ENCODE assay signal across 8 cellular contexts in the genomic region with DNA sequence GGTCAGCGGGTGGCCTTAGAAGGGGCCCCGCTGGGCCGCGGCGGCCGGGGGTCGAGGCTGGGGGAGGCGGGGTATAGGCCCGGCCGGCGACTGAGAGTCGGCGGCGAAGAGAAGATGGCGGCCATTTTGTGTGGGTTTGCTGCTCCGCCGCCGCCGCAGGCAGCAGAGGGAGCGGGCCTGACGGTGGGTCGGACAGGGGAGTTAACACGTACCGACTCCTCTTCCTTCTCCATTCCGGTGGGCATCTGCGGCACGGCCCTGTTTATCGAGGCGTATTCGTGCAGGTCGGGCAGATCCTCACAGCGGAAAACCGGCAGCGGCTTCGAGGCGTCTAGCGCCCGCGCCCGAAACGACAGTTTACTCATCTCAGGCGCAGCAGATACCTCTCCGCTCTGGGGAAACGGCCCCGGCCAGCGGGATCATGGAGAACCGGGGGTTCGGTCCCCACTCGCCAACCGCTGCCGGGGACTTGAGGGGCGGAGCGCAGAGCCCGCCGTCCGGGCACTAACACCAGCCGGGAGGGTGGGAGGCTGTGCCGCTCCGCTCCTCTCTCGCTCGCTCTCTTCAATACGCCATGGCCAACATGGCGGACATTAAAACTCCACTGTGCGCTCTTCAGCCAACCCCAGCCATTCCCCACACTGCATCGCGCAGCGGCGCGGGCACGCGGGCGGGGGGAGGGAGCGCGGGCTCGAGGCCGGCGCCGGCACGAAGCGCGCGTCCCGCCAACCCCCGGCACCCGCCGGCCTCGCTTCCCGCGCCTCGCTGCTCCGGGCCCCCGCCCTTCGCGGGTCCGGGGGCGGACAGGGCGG. TPM values are rescaled to one million over a fixed set of nuclear protein-coding genes. Genes with fewer than 3 reads are reported as not detected.
DNase-seq lines count a peak whose midpoint lies in the region; ATAC-seq, FAIRE-seq and TF ChIP-seq lines count a peak whose summit lies in the region.

Gene EPC1, minus strand, starts transcription at position 608 of the 812 bp plus-strand sequence. Its CDS starts 243 bp downstream, at position 365.

- H3K9ac ChIP-seq in astrocyte (ENCODE audit: low read length): peak within 1 kb of the TSS; percentile 100

- TF ChIP-seq CTCF in GM13976 (IDR thresholded peaks at IDR 0.05; ENCODE audit: borderline replicate concordance, control extremely low read depth, extremely low read depth, insufficient read depth, missing control alignments) (no peak), astrocyte (IDR thresholded peaks at IDR 0.05; ENCODE audit: insufficient read depth, low read depth, low read length) (no peak), hepatocyte (IDR thresholded peaks at IDR 0.05; ENCODE audit: poor library complexity) (no peak), retinal pigment epithelial cell (conservative IDR thresholded peaks at IDR 0.05; ENCODE audit: low read depth, low read length) (no peak)

- ATAC-seq in HG02623 (IDR thresholded peaks at IDR 0.05; ENCODE audit: unreplicated experiment): peak; percentile 65

- H3K27me3 Mint-ChIP-seq in astrocyte (ENCODE audit: low read depth, unreplicated experiment): no peaks in the 10 kb centered on the region

- peak within 1 kb of the TSS; percentile 100 for H3K27ac ChIP-seq in astrocyte (ENCODE audit: low read depth, low read length)
- peak within 1 kb of the TSS; percentile 100 for H3K27ac ChIP-seq in hepatocyte

- peaks cover 5% of the 10 kb centered on the region for H3K4me1 ChIP-seq in astrocyte (ENCODE audit: insufficient read depth, low read length)
- peaks cover 28% of the 10 kb centered on the region for H3K4me1 ChIP-seq in hepatocyte (ENCODE audit: insufficient read depth)

- H3K4me3 Mint-ChIP-seq in astrocyte (ENCODE audit: unreplicated experiment): peak within 1 kb of the TSS; percentile 89

- H3K9me2 ChIP-seq in hepatocyte (replicated peaks; ENCODE audit: insufficient read depth): no peaks in the 10 kb centered on the region

- no peaks in the 10 kb centered on the region for H3K36me3 Mint-ChIP-seq in astrocyte (ENCODE audit: low read depth, unreplicated experiment)

- H2AFZ ChIP-seq in astrocyte (ENCODE audit: low read depth, low read length): peak within 1 kb of the TSS; percentile 84
- H2AFZ ChIP-seq in hepatocyte: peak within 1 kb of the TSS; percentile 79

- H3K36me3 ChIP-seq in astrocyte (ENCODE audit: insufficient read depth, low read length) (peaks cover 2% of the 10 kb centered on the region), hepatocyte (replicated peaks; ENCODE audit: insufficient read depth, low read depth) (no peaks in the 10 kb centered on the region)

- under 1% methylated on average over 61 of the region's 97 CpGs for WGBS in hepatocyte (ENCODE audit: low lambda C conversion rate, missing lambda C conversion rate)

- peaks cover 80% of the 10 kb centered on the region for H3K79me2 ChIP-seq in astrocyte (ENCODE audit: insufficient read depth, low read length)
- peaks cover 85% of the 10 kb centered on the region for H3K79me2 ChIP-seq in hepatocyte

- H4K20me1 ChIP-seq in astrocyte (ENCODE audit: insufficient read depth, low read length): peaks cover 61% of the 10 kb centered on the region
- H4K20me1 ChIP-seq in hepatocyte (ENCODE audit: insufficient read depth, poor library complexity, severe bottlenecking): peaks cover 49% of the 10 kb centered on the region

- DNase-seq in GM13976 (ENCODE audit: low spot score) (peak; percentile 94), NCI-H1092 treated with DMSO at 0.1 percent for 48 hours (lab: John Stamatoyannopoulos, UW) (peak; percentile 82), T-helper 22 cell (ENCODE audit: low read depth) (peak; percentile 77), astrocyte (ENCODE audit: low read depth) (peak; percentile 78), hepatocyte (ENCODE audit: low spot score) (peak; percentile 94), retinal pigment epithelial cell (ENCODE audit: low read depth) (peak; percentile 55), cortex of kidney (lab: John Stamatoyannopoulos, UW) (no peak)

- in situ Hi-C loops in GM13976 (cut with MboI; ENCODE audit: low sequenced_read_pairs, unreplicated experiment): loop anchor here (10.0 kb wide), 2 partner anchors 92 to 152 kb away; no protein-coding TSS in a partner anchor

- H3K4me3 ChIP-seq in astrocyte (ENCODE audit: insufficient read depth, low read depth, low read length) (peak within 1 kb of the TSS; percentile 91), hepatocyte (peak within 1 kb of the TSS; percentile 69), retinal pigment epithelial cell (ENCODE audit: low read length) (peak within 1 kb of the TSS; percentile 95)

- no peaks in the 10 kb centered on the region for H3K9me3 Mint-ChIP-seq in astrocyte (ENCODE audit: unreplicated experiment)

- no peaks in the 10 kb centered on the region for H3K9me3 ChIP-seq in astrocyte (ENCODE audit: insufficient read depth, low read depth, low read length)
- no peaks in the 10 kb centered on the region for H3K9me3 ChIP-seq in hepatocyte (ENCODE audit: low read depth)

- H3K4me1 Mint-ChIP-seq in astrocyte (ENCODE audit: low read depth, unreplicated experiment): peaks cover 16% of the 10 kb centered on the region

- no peaks in the 10 kb centered on the region for H3K27me3 ChIP-seq in astrocyte (ENCODE audit: insufficient read depth, low read length)
- no peaks in the 10 kb centered on the region for H3K27me3 ChIP-seq in hepatocyte

- FAIRE-seq in astrocyte (lab: Jason Lieb, UNC): no peak

- peak within 1 kb of the TSS; percentile 99 for H3K27ac Mint-ChIP-seq in astrocyte (ENCODE audit: unreplicated experiment)

- H3K4me2 ChIP-seq in astrocyte (ENCODE audit: low read length) (peak within 1 kb of the TSS; percentile 92), hepatocyte (peak within 1 kb of the TSS; percentile 91)

RNA-seq across cellular contexts. Expression of gene EPC1, which starts in this region (rescaled TPM):
- total RNA-seq in astrocyte (25.7 and 26.3 TPM in 2 replicates), hepatocyte (31.4 and 36.3 TPM in 2 replicates)
- polyA plus RNA-seq in hepatocyte: 19.4 and 19.8 TPM in 2 replicates
